ENCODE assay signal across 8 cellular contexts in genomic region chr19:6087074-6087506, GRCh38. TPM values are rescaled to one million over a fixed set of nuclear protein-coding genes. Genes with fewer than 3 reads are reported as not detected.
DNase-seq lines count a peak whose midpoint lies in the region; ATAC-seq, FAIRE-seq and TF ChIP-seq lines count a peak whose summit lies in the region.

No MANE protein-coding gene starts in this region.

- H3K4me1 Mint-ChIP-seq in naive thymus-derived CD8-positive, alpha-beta T cell: peaks cover 14 to 29% (median 25%) of the 10 kb centered on the region in 4 donors

- no peak for TF ChIP-seq CTCF in GM12878 (IDR thresholded peaks at IDR 0.05 in 2 of 3, conservative IDR thresholded peaks at IDR 0.05 in 1 of 3; ENCODE audit: control insufficient read depth in 2 of 3, extremely low read depth in 1 of 3, insufficient read depth in 1 of 3, low read depth in 3 of 3, low read length in 3 of 3)

- POLR2A ChIA-PET in GM12878 (lab: Charles Lee): interaction anchor here (1.1 to 2.1 kb wide), 6 partner anchors 19 to 48 kb away, joined by 3 to 9 read pairs (median 4); no protein-coding TSS in a partner anchor
- POLR2A ChIA-PET in naive thymus-derived CD8-positive, alpha-beta T cell (lab: Charles Lee): interaction anchor here (0.7 to 2.1 kb wide), 6 partner anchors 9 to 39 kb away, joined by 3 to 7 read pairs (median 4); no protein-coding TSS in a partner anchor
- POLR2A ChIA-PET in HEK293T (lab: Yijun Ruan, JAX): interaction anchor here (0.8 to 1.4 kb wide), 3 partner anchors 12 to 24 kb away, joined by 3 to 5 read pairs (median 5); no protein-coding TSS in a partner anchor

- TSS peak; percentile 56 for BruUV-seq in GM12878 (replicated peaks; lab: Mats Ljungman, UMichigan)

- peak overlapping the region; percentile 76 to 92 (median 87); a peak in 21 of 22 replicates for H3K27ac ChIP-seq in BLaER1 treated with 17β-estradiol and CSF1 and Interleukin-3, amounts not matched to agents 10 nM and 100 nM
- peak overlapping the region; percentile 17; the same call in 1 of the 2 replicates for H3K27ac ChIP-seq in GM12878 (ENCODE audit: control insufficient read depth, insufficient read depth)

- DNase-seq in NCI-H146 treated with DMSO at 0.1 percent for 48 hours (lab: John Stamatoyannopoulos, UW; ENCODE audit: unreplicated experiment) (peak; percentile 76), GM12878 (ENCODE audit: low read depth, low spot score) (peak; percentile 40), HEK293T (ENCODE audit: extremely low spot score) (no peak), ureter (ENCODE audit: low spot score) (no peak)
- DNase-seq in naive thymus-derived CD8-positive, alpha-beta T cell: peak in 6 of 10 donors; percentile 13 to 68 (median 33)

- H3K27me3 ChIP-seq in BLaER1 treated with 17β-estradiol and CSF1 and Interleukin-3, amounts not matched to agents 10 nM and 100 nM: no peaks in the 10 kb centered on the region
- no peaks in the 10 kb centered on the region for H3K27me3 ChIP-seq in GM12878 (replicated peaks in 1 of 2; ENCODE audit: control insufficient read depth in 2 of 2, insufficient read depth in 2 of 2, low read length in 1 of 2)

- H3K4me3 Mint-ChIP-seq in naive thymus-derived CD8-positive, alpha-beta T cell: peak overlapping the region; percentile 74 to 88 (median 84)

- no peaks in the 10 kb centered on the region for H3K9me3 Mint-ChIP-seq in naive thymus-derived CD8-positive, alpha-beta T cell

- peak overlapping the region in 9 of 10 experiments; percentile 33 to 59 (median 43); a peak in 16 of 20 replicates for H3K4me3 ChIP-seq in BLaER1 treated with 17β-estradiol and CSF1 and Interleukin-3, amounts not matched to agents 10 nM and 100 nM
- H3K4me3 ChIP-seq in GM12878: 0 out of 2 replicates have a peak overlapping the region, but pooled peaks have one; percentile 13

- H2AFZ ChIP-seq in GM12878 (ENCODE audit: control insufficient read depth, low read depth, low read length): peak overlapping the region; percentile 61

- no peaks in the 10 kb centered on the region for H3K79me2 ChIP-seq in GM12878 (ENCODE audit: control insufficient read depth, insufficient read depth, low read length)

- ATAC-seq in GM12878 (peak; percentile 72), HG02884 (IDR thresholded peaks at IDR 0.05; ENCODE audit: unreplicated experiment) (no peak)
- peak; percentile 91 to 95 for ATAC-seq in naive thymus-derived CD8-positive, alpha-beta T cell

- TF ChIP-seq EP300 in GM12878 (IDR thresholded peaks at IDR 0.05; ENCODE audit: borderline replicate concordance in 1 of 2, control insufficient read depth in 1 of 2, low read depth in 2 of 2, low read length in 2 of 2): peak in 1 of 2 experiments; percentile 37; a peak in 1 of 4 replicates

- peaks cover 31 to 54% (median 50%) of the 10 kb centered on the region in 10 experiments for H3K4me1 ChIP-seq in BLaER1 treated with 17β-estradiol and CSF1 and Interleukin-3, amounts not matched to agents 10 nM and 100 nM
- peaks cover 17% of the 10 kb centered on the region for H3K4me1 ChIP-seq in GM12878 (ENCODE audit: control insufficient read depth, insufficient read depth, low read length)

- FAIRE-seq in GM12878 (lab: Jason Lieb, UNC): no peak

- no peaks in the 10 kb centered on the region for H3K27me3 Mint-ChIP-seq in naive thymus-derived CD8-positive, alpha-beta T cell

- peak overlapping the region; percentile 84 to 98 (median 93) for H3K4me2 ChIP-seq in BLaER1 treated with 17β-estradiol and CSF1 and Interleukin-3, amounts not matched to agents 10 nM and 100 nM
- H3K4me2 ChIP-seq in GM12878 (ENCODE audit: control insufficient read depth, insufficient read depth): peak overlapping the region; percentile 80; the same call in 1 of the 2 replicates

- H3K27ac Mint-ChIP-seq in naive thymus-derived CD8-positive, alpha-beta T cell: peak overlapping the region; percentile 93 to 98 (median 95)

- in situ Hi-C loops in GM18951 (cut with MboI; ENCODE audit: low sequenced_read_pairs, unreplicated experiment): no loop called here
- in situ Hi-C loops in GM12878 (cut with MboI): no loop called here

- TF ChIP-seq POLR2A in GM18951 (IDR thresholded peaks at IDR 0.05; ENCODE audit: extremely low read depth, insufficient read depth, insufficient read length) (peak; percentile 57), GM12878 (IDR thresholded peaks at IDR 0.05; ENCODE audit: low read depth, low read length) (peak; percentile 63)

- no peaks in the 10 kb centered on the region for H3K36me3 Mint-ChIP-seq in naive thymus-derived CD8-positive, alpha-beta T cell

- intact Hi-C loops in GM12878 (cut with micrococcal nuclease; ENCODE audit: unreplicated experiment): loop anchor here (5.0 kb wide), 1 partner anchor 40 kb away; no protein-coding TSS in a partner anchor

- 0 out of 22 replicates have a peak, but pooled peaks cover 0 to 5% (median 0%) of the 10 kb centered on the region in 11 experiments for H3K9me3 ChIP-seq in BLaER1 treated with 17β-estradiol and CSF1 and Interleukin-3, amounts not matched to agents 10 nM and 100 nM (replicated peaks in 1 of 11)
- no peaks in the 10 kb centered on the region; the same call in 2 of the 3 replicates for H3K9me3 ChIP-seq in GM12878 (replicated peaks; ENCODE audit: control insufficient read depth, insufficient read depth, low read length)

- H3K9ac ChIP-seq in BLaER1 treated with 17β-estradiol and CSF1 and Interleukin-3, amounts not matched to agents 10 nM and 100 nM: peak overlapping the region; percentile 58 to 81 (median 75); a peak in 21 of 22 replicates
- H3K9ac ChIP-seq in GM12878 (ENCODE audit: control insufficient read depth, insufficient read depth, low read length): no peak overlapping the region

- RAD21 ChIA-PET in GM12878 (lab: Charles Lee; ENCODE audit: unreplicated experiment): interaction anchor here (0.6 to 2.6 kb wide), 10 partner anchors 11 to 39 kb away, joined by 3 to 20 read pairs (median 4); no protein-coding TSS in a partner anchor

- SMC1A ChIA-PET in GM12878 (lab: Charles Lee; ENCODE audit: uncharacterized antibody, unreplicated experiment): interaction anchor here (0.8 to 2.6 kb wide), 11 partner anchors 11 to 108 kb away, joined by 3 to 19 read pairs (median 4); no protein-coding TSS in a partner anchor

- H4K20me1 ChIP-seq in BLaER1 treated with 17β-estradiol and CSF1 and Interleukin-3, amounts not matched to agents 10 nM and 100 nM: no peaks in the 10 kb centered on the region
- no peaks in the 10 kb centered on the region for H4K20me1 ChIP-seq in GM12878 (ENCODE audit: control insufficient read depth, insufficient read depth)

- TF ChIP-seq RAD21 in GM12878 (IDR thresholded peaks at IDR 0.05; ENCODE audit: insufficient read depth, low read depth, low read length): no peak

- WGBS in GM12878 (ENCODE audit: insufficient coverage, insufficient replicate concordance, low lambda C conversion rate, missing lambda C conversion rate): 2% methylated on average over 9 of the region's 9 CpGs

- H3K36me3 ChIP-seq in BLaER1 treated with 17β-estradiol and CSF1 and Interleukin-3, amounts not matched to agents 10 nM and 100 nM: no peaks in the 10 kb centered on the region
- no peaks in the 10 kb centered on the region for H3K36me3 ChIP-seq in GM12878 (ENCODE audit: control insufficient read depth in 2 of 2, insufficient read depth in 2 of 2, low read length in 1 of 2)

- CTCF ChIA-PET in GM12878 (lab: Yijun Ruan, JAX): interaction anchor here (1.2 to 1.9 kb wide), 5 partner anchors 12 to 283 kb away, joined by 3 to 13 read pairs (median 6); no protein-coding TSS in a partner anchor
- CTCF ChIA-PET in HEK293T (lab: Yijun Ruan, JAX): no interaction called here

TF ChIP-seq in HEK293T, 16 proteins besides CTCF, POLR2A, EP300 and RAD21 (continues in another document):
- TF ChIP-seq TARDBP (IDR thresholded peaks at IDR 0.05) (no peak), FOXA1 (IDR thresholded peaks at IDR 0.05) (no peak)

RNA-seq across cellular contexts. Expression of gene RFX2, which starts 23.2 kb away (rescaled TPM):
- total RNA-seq in GM12878 (2013; cell fraction: nucleolus; rRNA removed): 8.4 and 9.9 TPM in 2 replicates
- 4.8 and 7.5 TPM in 2 replicates for total RNA-seq in GM12878 (2014; rRNA removed)
- total RNA-seq in GM12878 (2014; rRNA removed; fragmentation: Illumina TruSeq; extraction: Trizol): 3.8 and 5.1 TPM in 2 replicates
- total RNA-seq in GM12878 (2021): 7.0 and 8.8 TPM in 2 replicates
- polyA plus RNA-seq in GM12878 (2011; ENCODE audit: low read depth): 0.50 TPM
- 4.7 and 4.9 TPM in 2 replicates for polyA plus RNA-seq in GM12878 (2011; rRNA removed)
- 4.8 and 5.0 TPM in 2 replicates for polyA plus RNA-seq in GM12878 (2011; cell fraction: cytosol; rRNA removed)
- 8.8 and 10.4 TPM in 2 replicates for polyA plus RNA-seq in GM12878 (2011; cell fraction: nucleus; rRNA removed)
- 2.0 and 2.5 TPM in 2 replicates for polyA plus RNA-seq in GM12878 (2012)
- polyA plus RNA-seq in GM12878 (2014; fragmentation: Illumina TruSeq; extraction: Trizol): 3.3 and 7.0 TPM in 2 replicates
- 1 to 10 TPM; 3.2 to 4.4 TPM for polyA plus RNA-seq in GM12878 (2014; fragmentation: Nextera tagmentation; extraction: Ambion mirVana)
- polyA plus RNA-seq in GM12878 (2014; rRNA removed): 7.0 and 7.6 TPM in 2 replicates
- 1 to 10 TPM; 7.2 to 9.8 TPM for polyA plus RNA-seq in GM12878 (2016; fragmentation: Nextera tagmentation; extraction: Ambion mirVana)
- polyA minus RNA-seq in GM12878 (2011; rRNA and poly(A)+ RNA removed): 5.6 and 6.6 TPM in 2 replicates
- polyA minus RNA-seq in GM12878 (2011; cell fraction: cytosol; rRNA and poly(A)+ RNA removed): 4.4 and 6.5 TPM in 2 replicates
- 3.5 and 10.5 TPM in 2 replicates for polyA minus RNA-seq in GM12878 (2011; cell fraction: nucleus; rRNA and poly(A)+ RNA removed)
- 1 to 10 TPM; 5.6 to 9.9 TPM for total RNA-seq in naive thymus-derived CD8-positive, alpha-beta T cell
- polyA plus RNA-seq in naive thymus-derived CD8-positive, alpha-beta T cell: 10 to 100 TPM in 1 of 3 donors, 1 to 10 TPM in 2; 4.0 to 10.4 (median 5.9) TPM
- 30.3 TPM for total RNA-seq in ureter

RNA-seq across cellular contexts. Expression of gene ACSBG2, which starts 48.4 kb away (rescaled TPM):
- not detected in 2 replicates for total RNA-seq in GM12878 (2013; cell fraction: nucleolus; rRNA removed)
- total RNA-seq in GM12878 (2014; rRNA removed) (not detected in 2 replicates), GM12878 (2014; rRNA removed; fragmentation: Illumina TruSeq; extraction: Trizol) (not detected in 2 replicates), GM12878 (2021) (0.13 TPM in 1 of 2 replicates, not detected in the other), ureter (not detected)
- not detected for polyA plus RNA-seq in GM12878 (2011; ENCODE audit: low read depth)
- polyA plus RNA-seq in GM12878 (2011; rRNA removed) (0.07 and 0.10 TPM in 2 replicates), GM12878 (2014; fragmentation: Illumina TruSeq; extraction: Trizol) (0.06 TPM in 1 of 2 replicates, not detected in the other), GM12878 (2014; fragmentation: Nextera tagmentation; extraction: Ambion mirVana) (under 1 TPM in 1 of 2 experiments, not detected in 1; 0.22 TPM), GM12878 (2014; rRNA removed) (0.08 and 0.09 TPM in 2 replicates), GM12878 (2016; fragmentation: Nextera tagmentation; extraction: Ambion mirVana) (under 1 TPM; 0.12 to 0.28 TPM)
- 0.07 and 0.12 TPM in 2 replicates for polyA plus RNA-seq in GM12878 (2011; cell fraction: cytosol; rRNA removed)
- not detected in 2 replicates for polyA plus RNA-seq in GM12878 (2011; cell fraction: nucleus; rRNA removed)
- 0.17 and 0.45 TPM in 2 replicates for polyA plus RNA-seq in GM12878 (2012)
- not detected in 2 replicates for polyA minus RNA-seq in GM12878 (2011; rRNA and poly(A)+ RNA removed)
- polyA minus RNA-seq in GM12878 (2011; cell fraction: cytosol; rRNA and poly(A)+ RNA removed): not detected in 2 replicates
- polyA minus RNA-seq in GM12878 (2011; cell fraction: nucleus; rRNA and poly(A)+ RNA removed): not detected in 2 replicates
- total RNA-seq in naive thymus-derived CD8-positive, alpha-beta T cell: not detected
- polyA plus RNA-seq in naive thymus-derived CD8-positive, alpha-beta T cell: under 1 TPM in 1 of 3 donors, not detected in 2; 0.07 TPM

Comparison
In these comparisons a context has a peak if more than half of its experiments do, and no peak if none do; other contexts are left out.
1. DNase-seq: peak in NCI-H146 treated with DMSO at 0.1 percent for 48 hours (single experiment), GM12878 (single experiment) and naive thymus-derived CD8-positive, alpha-beta T cell (6 of 10); none in HEK293T (single experiment) and ureter (single experiment).